13 cellular contexts compared by ENCODE assay signal in the genomic region with DNA sequence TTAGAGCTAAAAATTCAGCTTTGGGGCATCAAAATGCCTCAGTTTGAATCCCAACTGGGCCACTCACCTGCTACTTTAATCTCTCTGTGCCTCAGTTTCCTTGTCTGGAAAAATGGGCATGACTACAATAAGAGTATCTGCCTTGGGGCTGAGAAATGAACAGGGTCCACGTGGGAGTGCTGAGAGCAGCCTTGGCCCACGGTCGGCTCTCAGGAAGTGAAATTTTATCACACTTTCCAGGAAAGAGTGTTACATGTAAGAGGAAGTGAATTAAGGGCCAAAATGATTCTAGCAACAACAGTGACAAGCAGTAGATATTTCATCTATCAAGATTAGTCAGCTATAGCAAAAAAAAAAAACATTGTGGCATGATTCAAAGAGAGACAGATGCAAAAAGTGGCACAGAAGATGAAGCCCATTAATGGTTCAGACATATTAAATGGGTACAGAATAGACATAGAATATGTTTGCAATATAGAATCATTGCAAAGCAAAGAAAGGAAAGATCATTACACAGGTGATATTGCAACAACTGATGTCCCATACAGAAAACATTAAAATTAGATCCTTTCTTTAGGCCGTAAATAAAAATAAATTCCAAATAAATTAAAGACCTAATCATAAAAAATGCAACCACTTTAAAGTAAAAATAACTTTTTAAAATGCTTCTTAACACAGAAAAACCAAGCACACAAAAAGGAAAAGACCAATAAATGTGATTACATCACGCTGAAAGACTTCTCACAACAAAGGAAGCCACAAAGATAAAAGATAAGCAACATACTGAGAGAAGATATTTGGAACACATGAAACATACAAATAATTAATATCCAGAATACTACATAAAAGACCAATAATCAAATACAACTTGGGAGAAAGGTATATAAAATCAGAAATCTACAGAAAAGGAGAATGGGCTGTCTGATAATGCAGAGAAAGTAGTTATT. TPM values are rescaled to one million over a fixed set of nuclear protein-coding genes. Genes with fewer than 3 reads are reported as not detected.
DNase-seq lines count a peak whose midpoint lies in the region; ATAC-seq and TF ChIP-seq lines count a peak whose summit lies in the region.
"Had no signal": no experiment of that assay in that cellular context is flagged by ENCODE, and none has a peak within 500 bp of the region (broad histone marks: within the 10 kb centered on the region; RNA-seq: fewer than 3 reads in every experiment).

No MANE protein-coding gene starts in this region.

- peak; percentile 49 to 63 for ATAC-seq in activated CD4-positive, CD25-positive, alpha-beta regulatory T cell treated with anti-CD3 and anti-CD28 coated beads, Interleukin-2, amount 50 U/mL, for 24 hours
- ATAC-seq in natural killer cell treated with Interleukin-12 subunit alpha and Interleukin-12 subunit beta and Interleukin-15 and Interleukin-18, amount 100 ng/mL, for 72 hours: peak; percentile 82 to 86
- no peak for ATAC-seq in GM18873 (IDR thresholded peaks at IDR 0.05; ENCODE audit: low FRiP score, unreplicated experiment)

- no peaks in the 10 kb centered on the region; the same call in 1 of the 2 replicates for H3K27me3 ChIP-seq in Karpas-422 (ENCODE audit: low read length)

- H3K4me1 ChIP-seq in Karpas-422 (ENCODE audit: low read length): peaks cover 26% of the 10 kb centered on the region

- H3K9me3 ChIP-seq in Karpas-422 (ENCODE audit: low read length): no peaks in the 10 kb centered on the region

- no peaks in the 10 kb centered on the region for H3K36me3 ChIP-seq in Karpas-422 (ENCODE audit: insufficient read depth, low read length)

- intact Hi-C loops in activated T-helper 2 cell treated with anti-CD3 and anti-CD28 coated beads, Interferon-gamma antibody, Interleukin-2, Interleukin-4, amounts not matched to agents 10 μg/mL and 5 μg/mL and 100 μg/mL, durations not matched to agents 14 hours and 24 hours and 36 hours (cut with micrococcal nuclease): loop anchor here (2.0 to 10.0 kb wide), 3 partner anchors 127 to 1451 kb away; a partner anchor contains a TSS

- peak overlapping the region; percentile 70 for H3K4me3 Mint-ChIP-seq in activated T-helper 2 cell treated with anti-CD3 and anti-CD28 coated beads, Interferon-gamma antibody, Interleukin-2, Interleukin-4, amounts not matched to agents 10 μg/mL and 5 μg/mL and 100 μg/mL, durations not matched to agents 14 hours and 24 hours and 36 hours (ENCODE audit: low read depth)
- peak overlapping the region; percentile 88 for H3K4me3 Mint-ChIP-seq in natural killer cell treated with Interleukin-12 subunit alpha and Interleukin-12 subunit beta and Interleukin-15 and Interleukin-18, amount 100 ng/mL, for 72 hours

- H3K9me3 Mint-ChIP-seq in activated T-helper 2 cell treated with anti-CD3 and anti-CD28 coated beads, Interferon-gamma antibody, Interleukin-2, Interleukin-4, amounts not matched to agents 10 μg/mL and 5 μg/mL and 100 μg/mL, durations not matched to agents 14 hours and 24 hours and 36 hours: no peaks in the 10 kb centered on the region
- H3K9me3 Mint-ChIP-seq in natural killer cell treated with Interleukin-12 subunit alpha and Interleukin-12 subunit beta and Interleukin-15 and Interleukin-18, amount 100 ng/mL, for 72 hours: no peaks in the 10 kb centered on the region

- H3K27me3 Mint-ChIP-seq in activated T-helper 2 cell treated with anti-CD3 and anti-CD28 coated beads, Interferon-gamma antibody, Interleukin-2, Interleukin-4, amounts not matched to agents 10 μg/mL and 5 μg/mL and 100 μg/mL, durations not matched to agents 14 hours and 24 hours and 36 hours (ENCODE audit: low read depth): no peaks in the 10 kb centered on the region
- no peaks in the 10 kb centered on the region for H3K27me3 Mint-ChIP-seq in natural killer cell treated with Interleukin-12 subunit alpha and Interleukin-12 subunit beta and Interleukin-15 and Interleukin-18, amount 100 ng/mL, for 72 hours

- peaks cover 67% of the 10 kb centered on the region for H3K36me3 Mint-ChIP-seq in activated T-helper 2 cell treated with anti-CD3 and anti-CD28 coated beads, Interferon-gamma antibody, Interleukin-2, Interleukin-4, amounts not matched to agents 10 μg/mL and 5 μg/mL and 100 μg/mL, durations not matched to agents 14 hours and 24 hours and 36 hours (ENCODE audit: low read depth)
- peaks cover 15% of the 10 kb centered on the region for H3K36me3 Mint-ChIP-seq in natural killer cell treated with Interleukin-12 subunit alpha and Interleukin-12 subunit beta and Interleukin-15 and Interleukin-18, amount 100 ng/mL, for 72 hours

- TF ChIP-seq CTCF in coronary artery (IDR thresholded peaks at IDR 0.05): no peak

- H3K79me2 ChIP-seq in Karpas-422 (ENCODE audit: low read length): no peaks in the 10 kb centered on the region

- no peaks in the 10 kb centered on the region for H3K9me2 ChIP-seq in Karpas-422 (replicated peaks; ENCODE audit: insufficient read depth, low read length)

- peak overlapping the region; percentile 87 for H3K27ac Mint-ChIP-seq in activated T-helper 2 cell treated with anti-CD3 and anti-CD28 coated beads, Interferon-gamma antibody, Interleukin-2, Interleukin-4, amounts not matched to agents 10 μg/mL and 5 μg/mL and 100 μg/mL, durations not matched to agents 14 hours and 24 hours and 36 hours
- peak overlapping the region; percentile 93 to 99 for H3K27ac Mint-ChIP-seq in natural killer cell treated with Interleukin-12 subunit alpha and Interleukin-12 subunit beta and Interleukin-15 and Interleukin-18, amount 100 ng/mL, for 72 hours

- H3K9ac ChIP-seq in Karpas-422 (ENCODE audit: low read length): no peak overlapping the region

- H2AFZ ChIP-seq in Karpas-422 (ENCODE audit: low read length): no peak overlapping the region

- no peak overlapping the region for H3K4me2 ChIP-seq in Karpas-422 (ENCODE audit: low read depth, low read length, poor library complexity, severe bottlenecking)

- DNase-seq in activated CD4-positive, CD25-positive, alpha-beta regulatory T cell treated with anti-CD3 and anti-CD28 coated beads, Interleukin-2, amount 50 U/mL, for 72 hours: no peak
- DNase-seq in Karpas-422: peak; percentile 51
- no peak for DNase-seq in activated T-helper 2 cell treated with anti-CD3 and anti-CD28 coated beads, Interferon-gamma antibody, Interleukin-2, Interleukin-4, amounts not matched to agents 10 μg/mL and 5 μg/mL and 100 μg/mL, durations not matched to agents 14 hours and 24 hours and 36 hours (ENCODE audit: low spot score)
- DNase-seq in natural killer cell treated with Interleukin-12 subunit alpha and Interleukin-12 subunit beta and Interleukin-15 and Interleukin-18, amount 100 ng/mL, for 72 hours (ENCODE audit: low spot score): no peak
- no peak for DNase-seq in coronary artery (ENCODE audit: low spot score)
- DNase-seq in epidermal melanocyte (ENCODE audit: insufficient read length, low spot score): no peak
- DNase-seq: amniotic stem cell, kidney glomerular epithelial cell, NCI-H510A treated with DMSO at 0.1 percent for 48 hours had no signal

- peaks cover 84% of the 10 kb centered on the region for H3K4me1 Mint-ChIP-seq in activated T-helper 2 cell treated with anti-CD3 and anti-CD28 coated beads, Interferon-gamma antibody, Interleukin-2, Interleukin-4, amounts not matched to agents 10 μg/mL and 5 μg/mL and 100 μg/mL, durations not matched to agents 14 hours and 24 hours and 36 hours (ENCODE audit: low read depth)
- H3K4me1 Mint-ChIP-seq in natural killer cell treated with Interleukin-12 subunit alpha and Interleukin-12 subunit beta and Interleukin-15 and Interleukin-18, amount 100 ng/mL, for 72 hours (ENCODE audit: low read depth in 2 of 2): peaks cover 71 to 84% of the 10 kb centered on the region in 2 donors

- H4K20me1 ChIP-seq in Karpas-422 (ENCODE audit: insufficient read depth, low read depth, low read length): no peaks in the 10 kb centered on the region; the same call in 1 of the 2 replicates

- H3K27ac ChIP-seq in Karpas-422 (ENCODE audit: low read length): no peak overlapping the region
- H3K27ac ChIP-seq in coronary artery: no peak overlapping the region

- no peak overlapping the region for H3K4me3 ChIP-seq in Karpas-422 (ENCODE audit: low read length)
- H3K4me3 ChIP-seq in coronary artery: no peak overlapping the region

RNA-seq across cellular contexts. Expression of a gene that starts 4.3 kb away (rescaled TPM):
- total RNA-seq in Karpas-422 (2014; rRNA removed; shearing (Covaris generic); ENCODE audit: low replicate concordance): 0.51 TPM in 1 of 2 replicates, not detected in the other
- total RNA-seq in activated T-helper 2 cell treated with anti-CD3 and anti-CD28 coated beads, Interferon-gamma antibody, Interleukin-2, Interleukin-4, amounts not matched to agents 10 μg/mL and 5 μg/mL and 100 μg/mL, durations not matched to agents 14 hours and 24 hours and 36 hours: 53.2 and 58.4 TPM in 2 replicates
- total RNA-seq in natural killer cell treated with Interleukin-12 subunit alpha and Interleukin-12 subunit beta and Interleukin-15 and Interleukin-18, amount 100 ng/mL, for 72 hours: 10 to 100 TPM; 13.2 to 86.0 TPM
- total RNA-seq: A172 had no signal

RNA-seq across cellular contexts. Expression of a gene that starts 50.0 kb away (rescaled TPM):
- not detected in 2 replicates for total RNA-seq in Karpas-422 (2014; rRNA removed; shearing (Covaris generic); ENCODE audit: low replicate concordance)
- not detected in 2 replicates for total RNA-seq in activated T-helper 2 cell treated with anti-CD3 and anti-CD28 coated beads, Interferon-gamma antibody, Interleukin-2, Interleukin-4, amounts not matched to agents 10 μg/mL and 5 μg/mL and 100 μg/mL, durations not matched to agents 14 hours and 24 hours and 36 hours
- under 1 TPM in 1 of 2 donors, not detected in 1; 0.31 TPM for total RNA-seq in natural killer cell treated with Interleukin-12 subunit alpha and Interleukin-12 subunit beta and Interleukin-15 and Interleukin-18, amount 100 ng/mL, for 72 hours
- total RNA-seq: A172; T-helper 1 cell treated with Interleukin-12 subunit alpha and Interleukin-12 subunit beta and Interleukin-4 antibody, amounts not matched to agents 30 ng/mL and 1 ng/mL, for 36 hours had no signal
